Comparison of ENCODE assay signal across 1 cellular context in genomic region chr4:168574581-168575295, GRCh38.
TF ChIP-seq lines count a peak whose summit lies in the region.

No MANE protein-coding gene starts in this region.

TF ChIP-seq in SK-N-SH treated with all-trans-retinoic acid at 6 μM for 48 hours, 23 proteins besides CTCF, POLR2A, EP300 and RAD21 (continued from another document):
- no peak for TF ChIP-seq PPARA (CRISPR knock-in tag; IDR thresholded peaks at IDR 0.05; ENCODE audit: borderline replicate concordance)
- no peak for TF ChIP-seq ZFP3 (CRISPR knock-in tag; IDR thresholded peaks at IDR 0.05)
